30 cellular contexts compared by ENCODE assay signal in genomic region chr4:95348418-95348817, GRCh38.
"Had no signal": no experiment of that assay in that cellular context is flagged by ENCODE, and none has a peak within 500 bp of the region (broad histone marks: within the 10 kb centered on the region; RNA-seq: fewer than 3 reads in every experiment).

No MANE protein-coding gene starts in this region.

- H3K4me1 ChIP-seq: colonic mucosa, esophagus muscularis mucosa, esophagus squamous epithelium, foreskin keratinocyte, gastrocnemius medialis, gastroesophageal sphincter, heart left ventricle, heart right ventricle had no signal

- H3K4me3 ChIP-seq: colonic mucosa, coronary artery, dorsolateral prefrontal cortex, esophagus muscularis mucosa, esophagus squamous epithelium, gastrocnemius medialis, gastroesophageal sphincter, heart left ventricle, heart right ventricle, hepatocyte had no signal

- H3K27me3 Mint-ChIP-seq: dendritic cell treated with granulocyte-macrophage colony-stimulating factor and Interleukin-4, amounts not matched to agents 40 ng/mL and 50 ng/mL, for 4 days; effector memory CD8-positive, alpha-beta T cell had no signal

- H3K4me3 Mint-ChIP-seq: dendritic cell treated with granulocyte-macrophage colony-stimulating factor and Interleukin-4, amounts not matched to agents 40 ng/mL and 50 ng/mL, for 4 days; effector memory CD8-positive, alpha-beta T cell; endodermal cell had no signal

- DNase-seq: colonic mucosa; cortex of kidney; dermis blood vessel endothelial cell; dorsolateral prefrontal cortex; effector CD4-positive, alpha-beta T cell; effector CD8-positive, alpha-beta T cell; effector memory CD4-positive, alpha-beta T cell; effector memory CD8-positive, alpha-beta T cell; endodermal cell; erythroblast; esophagus squamous epithelium; foreskin fibroblast; foreskin keratinocyte; foreskin melanocyte; gastrocnemius medialis; glutamatergic neuron; head of caudate nucleus; heart left ventricle; heart right ventricle had no signal

- H2AFZ ChIP-seq: hepatocyte had no signal

- H3K27ac ChIP-seq: colonic mucosa, coronary artery, epithelial cell of prostate, esophagus muscularis mucosa, esophagus squamous epithelium, foreskin keratinocyte, gastrocnemius medialis, gastroesophageal sphincter, heart left ventricle, heart right ventricle, hepatocyte had no signal

- H3K27ac Mint-ChIP-seq: dendritic cell treated with granulocyte-macrophage colony-stimulating factor and Interleukin-4, amounts not matched to agents 40 ng/mL and 50 ng/mL, for 4 days; effector memory CD8-positive, alpha-beta T cell; endodermal cell had no signal

- H3K9me3 ChIP-seq: colonic mucosa, gastrocnemius medialis had no signal

- H3K27me3 ChIP-seq: colonic mucosa, dorsolateral prefrontal cortex, esophagus muscularis mucosa, esophagus squamous epithelium, foreskin keratinocyte, gastrocnemius medialis, gastroesophageal sphincter, heart left ventricle, heart right ventricle, hepatocyte had no signal

- ATAC-seq: effector memory CD8-positive, alpha-beta T cell; esophagus mucosa; foreskin keratinocyte; gastrocnemius medialis; gastroesophageal sphincter; heart left ventricle; heart right ventricle had no signal

- FAIRE-seq: colon, endometrium, endothelial cell of umbilical vein, frontal cortex had no signal

- H3K4me2 ChIP-seq: hepatocyte had no signal

- H3K79me2 ChIP-seq: hepatocyte had no signal

- H3K36me3 ChIP-seq: colonic mucosa, esophagus muscularis mucosa, esophagus squamous epithelium, gastrocnemius medialis, gastroesophageal sphincter, heart left ventricle, heart right ventricle had no signal
